Comparison of ENCODE assay signal across 1 cellular context in the genomic region with DNA sequence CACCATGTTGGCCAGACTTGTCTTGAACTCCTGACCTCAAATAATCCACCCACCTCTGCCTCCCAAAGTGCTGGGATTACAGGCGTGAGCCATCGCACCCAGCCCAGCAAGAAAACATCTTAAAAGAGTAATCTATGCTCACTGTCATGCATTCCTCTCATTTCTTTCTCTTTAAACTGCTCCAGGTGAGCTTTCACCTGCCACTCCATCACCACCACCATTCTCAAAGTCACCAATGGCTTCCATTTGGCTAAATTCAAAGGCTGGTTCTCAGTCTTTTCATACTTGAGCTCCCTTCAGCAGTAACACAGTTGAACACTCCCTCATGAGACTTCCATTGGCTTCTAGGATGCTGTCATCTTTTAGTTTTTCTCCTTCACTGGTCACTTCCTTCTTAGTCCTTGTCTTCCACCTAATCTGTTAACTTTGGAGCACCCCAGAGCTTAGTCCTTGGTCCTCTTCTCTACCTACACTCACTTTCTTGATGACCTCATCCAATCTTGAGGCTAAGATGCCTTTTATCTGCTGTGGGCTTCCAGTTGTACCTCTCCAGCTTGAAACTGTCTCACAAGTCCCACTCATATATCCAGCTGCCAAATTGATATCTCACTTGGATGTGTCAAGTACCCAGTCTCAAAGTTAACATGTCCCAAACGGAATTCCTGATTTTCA.
TF ChIP-seq lines count a peak whose summit lies in the region.

No MANE protein-coding gene starts in this region.

TF ChIP-seq in HEK293, 187 proteins besides CTCF, POLR2A, EP300 and RAD21 (continued from another document):
- no peak for TF ChIP-seq ZNF747 (tag by site-specific recombination; IDR thresholded peaks at IDR 0.05)
